9 cellular contexts compared by ENCODE assay signal in the genomic region with DNA sequence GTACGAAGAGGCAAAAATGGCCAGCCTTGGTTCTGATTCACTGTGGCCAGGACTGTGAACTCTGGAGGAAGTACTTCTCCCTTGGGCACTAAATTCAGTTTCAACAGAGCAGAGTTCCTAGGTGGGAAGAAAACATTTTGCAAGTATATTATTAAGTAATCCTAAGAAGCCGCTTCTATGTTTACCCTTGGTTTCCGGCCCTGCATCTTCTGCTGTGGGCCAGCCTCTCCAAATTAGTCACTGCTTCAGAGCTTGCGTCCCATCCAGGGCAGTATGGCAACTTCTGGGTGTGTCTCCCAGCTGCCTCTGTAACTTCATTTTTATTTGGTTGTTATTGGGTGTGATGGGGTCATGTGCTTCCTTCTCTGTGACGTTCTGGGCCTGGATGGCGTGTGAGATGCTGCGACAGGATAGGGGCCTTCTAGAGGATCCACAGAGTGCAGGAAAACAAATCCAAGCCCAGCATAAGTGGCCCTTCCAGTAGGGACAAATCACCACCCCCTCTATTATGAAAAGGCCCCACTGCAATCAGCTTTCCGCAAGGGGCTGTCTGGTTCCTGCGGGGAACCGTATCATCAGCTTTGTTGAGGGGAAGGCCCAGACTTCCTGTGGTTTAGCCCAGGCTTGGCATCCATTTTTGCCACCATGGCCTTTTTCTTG. TPM values are rescaled to one million over a fixed set of nuclear protein-coding genes. Genes with fewer than 3 reads are reported as not detected.
DNase-seq lines count a peak whose midpoint lies in the region; ATAC-seq and TF ChIP-seq lines count a peak whose summit lies in the region.
"Had no signal": no experiment of that assay in that cellular context is flagged by ENCODE, and none has a peak within 500 bp of the region (broad histone marks: within the 10 kb centered on the region; RNA-seq: fewer than 3 reads in every experiment).

No MANE protein-coding gene starts in this region.

- TF ChIP-seq CTCF in GM23338 (conservative IDR thresholded peaks at IDR 0.05; ENCODE audit: low read depth in 2 of 2): no peak

- CTCF ChIA-PET in activated CD4-positive, alpha-beta memory T cell treated with anti-CD3 and anti-CD28 coated beads for 36 hours (lab: Charles Lee): interaction anchor here (0.6 to 3.8 kb wide), 7 partner anchors 11 to 473 kb away, joined by 3 to 23 read pairs (median 11); no protein-coding TSS in a partner anchor

- no peaks in the 10 kb centered on the region for H3K9me3 Mint-ChIP-seq in activated CD4-positive, alpha-beta memory T cell treated with anti-CD3 and anti-CD28 coated beads for 36 hours
- no peaks in the 10 kb centered on the region for H3K9me3 Mint-ChIP-seq in GM23338

- H3F3A ChIP-seq in GM23338 (replicated peaks; ENCODE audit: low read depth): no peaks in the 10 kb centered on the region

- intact Hi-C loops in activated CD4-positive, alpha-beta memory T cell treated with anti-CD3 and anti-CD28 coated beads for 36 hours (cut with micrococcal nuclease): loop anchor here (1.0 to 2.0 kb wide), 4 partner anchors 11 to 259 kb away; a partner anchor contains a TSS

- H3K9me2 ChIP-seq in GM23338 (ENCODE audit: insufficient read depth): no peaks in the 10 kb centered on the region

- H3K79me2 ChIP-seq in GM23338 (replicated peaks; ENCODE audit: insufficient read depth): no peaks in the 10 kb centered on the region

- H3K4me3 ChIP-seq in Jurkat, Clone E6-1 (ENCODE audit: low read length): no peak overlapping the region
- no peak overlapping the region for H3K4me3 ChIP-seq in GM23338

- DNase-seq in Jurkat, Clone E6-1 (ENCODE audit: low read depth, low spot score): peak; percentile 32
- peak; percentile 86 for DNase-seq in activated CD4-positive, alpha-beta memory T cell treated with anti-CD3 and anti-CD28 coated beads for 36 hours
- DNase-seq in fibroblast of peridontal ligament (ENCODE audit: extremely low read depth): peak; percentile 49
- peak; percentile 43 for DNase-seq in stromal cell of bone marrow (ENCODE audit: low read depth)
- no peak for DNase-seq in GM23338 (ENCODE audit: low spot score)
- no peak for DNase-seq in AG08395 (ENCODE audit: low spot score)
- DNase-seq: NCI-H1105 treated with DMSO at 0.1 percent for 48 hours had no signal

- H2AFZ ChIP-seq in GM23338: no peak overlapping the region

- peaks cover 73% of the 10 kb centered on the region for H3K4me1 Mint-ChIP-seq in activated CD4-positive, alpha-beta memory T cell treated with anti-CD3 and anti-CD28 coated beads for 36 hours (ENCODE audit: low read depth)
- H3K4me1 Mint-ChIP-seq in GM23338: peaks cover 6% of the 10 kb centered on the region

- no peak overlapping the region for H3K27ac ChIP-seq in GM23338 (ENCODE audit: low read depth)

- POLR2A ChIA-PET in activated CD4-positive, alpha-beta memory T cell treated with anti-CD3 and anti-CD28 coated beads for 36 hours (lab: Charles Lee): interaction anchor here (0.8 to 10.6 kb wide), 6 partner anchors 10 to 21 kb away, joined by 3 to 131 read pairs (median 12); no protein-coding TSS in a partner anchor

- H3K4me1 ChIP-seq in GM23338 (ENCODE audit: insufficient read depth): peaks cover 4% of the 10 kb centered on the region; the same call in 1 of the 2 replicates

- no peaks in the 10 kb centered on the region; the same call in 1 of the 2 replicates for H4K20me1 ChIP-seq in GM23338 (replicated peaks; ENCODE audit: insufficient read depth)

- H3K4me3 Mint-ChIP-seq in activated CD4-positive, alpha-beta memory T cell treated with anti-CD3 and anti-CD28 coated beads for 36 hours: peak overlapping the region; percentile 87
- H3K4me3 Mint-ChIP-seq in GM23338: no peak overlapping the region

- no peaks in the 10 kb centered on the region; the same call in 1 of the 2 replicates for H3K36me3 ChIP-seq in GM23338 (ENCODE audit: insufficient read depth)

- no peaks in the 10 kb centered on the region for H3K27me3 ChIP-seq in GM23338 (ENCODE audit: insufficient read depth)

- no peaks in the 10 kb centered on the region for H3K27me3 Mint-ChIP-seq in activated CD4-positive, alpha-beta memory T cell treated with anti-CD3 and anti-CD28 coated beads for 36 hours
- peaks cover 4% of the 10 kb centered on the region for H3K27me3 Mint-ChIP-seq in GM23338 (ENCODE audit: insufficient read depth, low read depth, poor library complexity)

- H3K27ac Mint-ChIP-seq in activated CD4-positive, alpha-beta memory T cell treated with anti-CD3 and anti-CD28 coated beads for 36 hours: peak overlapping the region; percentile 95
- no peak overlapping the region for H3K27ac Mint-ChIP-seq in GM23338

- H3K36me3 Mint-ChIP-seq in activated CD4-positive, alpha-beta memory T cell treated with anti-CD3 and anti-CD28 coated beads for 36 hours: peaks cover 54% of the 10 kb centered on the region
- peaks cover 20% of the 10 kb centered on the region for H3K36me3 Mint-ChIP-seq in GM23338 (ENCODE audit: low read depth)

- H3K4me2 ChIP-seq in GM23338: no peak overlapping the region

- no peak for ATAC-seq in GM23338
- ATAC-seq in HG03196 (IDR thresholded peaks at IDR 0.05; ENCODE audit: unreplicated experiment): no peak

TF ChIP-seq in GM23338, 12 proteins besides CTCF, POLR2A, EP300 and RAD21 (continues in another document):
- TF ChIP-seq POLR2AphosphoS5 (IDR thresholded peaks at IDR 0.05; ENCODE audit: low read depth) (no peak), CREB1 (CRISPR knock-in tag; IDR thresholded peaks at IDR 0.05; ENCODE audit: low read depth) (no peak), JUNB (IDR thresholded peaks at IDR 0.05; ENCODE audit: unreplicated experiment) (no peak), ZNF331 (CRISPR knock-in tag; IDR thresholded peaks at IDR 0.05; ENCODE audit: low read depth) (no peak)
- TF ChIP-seq, protein P1, sequence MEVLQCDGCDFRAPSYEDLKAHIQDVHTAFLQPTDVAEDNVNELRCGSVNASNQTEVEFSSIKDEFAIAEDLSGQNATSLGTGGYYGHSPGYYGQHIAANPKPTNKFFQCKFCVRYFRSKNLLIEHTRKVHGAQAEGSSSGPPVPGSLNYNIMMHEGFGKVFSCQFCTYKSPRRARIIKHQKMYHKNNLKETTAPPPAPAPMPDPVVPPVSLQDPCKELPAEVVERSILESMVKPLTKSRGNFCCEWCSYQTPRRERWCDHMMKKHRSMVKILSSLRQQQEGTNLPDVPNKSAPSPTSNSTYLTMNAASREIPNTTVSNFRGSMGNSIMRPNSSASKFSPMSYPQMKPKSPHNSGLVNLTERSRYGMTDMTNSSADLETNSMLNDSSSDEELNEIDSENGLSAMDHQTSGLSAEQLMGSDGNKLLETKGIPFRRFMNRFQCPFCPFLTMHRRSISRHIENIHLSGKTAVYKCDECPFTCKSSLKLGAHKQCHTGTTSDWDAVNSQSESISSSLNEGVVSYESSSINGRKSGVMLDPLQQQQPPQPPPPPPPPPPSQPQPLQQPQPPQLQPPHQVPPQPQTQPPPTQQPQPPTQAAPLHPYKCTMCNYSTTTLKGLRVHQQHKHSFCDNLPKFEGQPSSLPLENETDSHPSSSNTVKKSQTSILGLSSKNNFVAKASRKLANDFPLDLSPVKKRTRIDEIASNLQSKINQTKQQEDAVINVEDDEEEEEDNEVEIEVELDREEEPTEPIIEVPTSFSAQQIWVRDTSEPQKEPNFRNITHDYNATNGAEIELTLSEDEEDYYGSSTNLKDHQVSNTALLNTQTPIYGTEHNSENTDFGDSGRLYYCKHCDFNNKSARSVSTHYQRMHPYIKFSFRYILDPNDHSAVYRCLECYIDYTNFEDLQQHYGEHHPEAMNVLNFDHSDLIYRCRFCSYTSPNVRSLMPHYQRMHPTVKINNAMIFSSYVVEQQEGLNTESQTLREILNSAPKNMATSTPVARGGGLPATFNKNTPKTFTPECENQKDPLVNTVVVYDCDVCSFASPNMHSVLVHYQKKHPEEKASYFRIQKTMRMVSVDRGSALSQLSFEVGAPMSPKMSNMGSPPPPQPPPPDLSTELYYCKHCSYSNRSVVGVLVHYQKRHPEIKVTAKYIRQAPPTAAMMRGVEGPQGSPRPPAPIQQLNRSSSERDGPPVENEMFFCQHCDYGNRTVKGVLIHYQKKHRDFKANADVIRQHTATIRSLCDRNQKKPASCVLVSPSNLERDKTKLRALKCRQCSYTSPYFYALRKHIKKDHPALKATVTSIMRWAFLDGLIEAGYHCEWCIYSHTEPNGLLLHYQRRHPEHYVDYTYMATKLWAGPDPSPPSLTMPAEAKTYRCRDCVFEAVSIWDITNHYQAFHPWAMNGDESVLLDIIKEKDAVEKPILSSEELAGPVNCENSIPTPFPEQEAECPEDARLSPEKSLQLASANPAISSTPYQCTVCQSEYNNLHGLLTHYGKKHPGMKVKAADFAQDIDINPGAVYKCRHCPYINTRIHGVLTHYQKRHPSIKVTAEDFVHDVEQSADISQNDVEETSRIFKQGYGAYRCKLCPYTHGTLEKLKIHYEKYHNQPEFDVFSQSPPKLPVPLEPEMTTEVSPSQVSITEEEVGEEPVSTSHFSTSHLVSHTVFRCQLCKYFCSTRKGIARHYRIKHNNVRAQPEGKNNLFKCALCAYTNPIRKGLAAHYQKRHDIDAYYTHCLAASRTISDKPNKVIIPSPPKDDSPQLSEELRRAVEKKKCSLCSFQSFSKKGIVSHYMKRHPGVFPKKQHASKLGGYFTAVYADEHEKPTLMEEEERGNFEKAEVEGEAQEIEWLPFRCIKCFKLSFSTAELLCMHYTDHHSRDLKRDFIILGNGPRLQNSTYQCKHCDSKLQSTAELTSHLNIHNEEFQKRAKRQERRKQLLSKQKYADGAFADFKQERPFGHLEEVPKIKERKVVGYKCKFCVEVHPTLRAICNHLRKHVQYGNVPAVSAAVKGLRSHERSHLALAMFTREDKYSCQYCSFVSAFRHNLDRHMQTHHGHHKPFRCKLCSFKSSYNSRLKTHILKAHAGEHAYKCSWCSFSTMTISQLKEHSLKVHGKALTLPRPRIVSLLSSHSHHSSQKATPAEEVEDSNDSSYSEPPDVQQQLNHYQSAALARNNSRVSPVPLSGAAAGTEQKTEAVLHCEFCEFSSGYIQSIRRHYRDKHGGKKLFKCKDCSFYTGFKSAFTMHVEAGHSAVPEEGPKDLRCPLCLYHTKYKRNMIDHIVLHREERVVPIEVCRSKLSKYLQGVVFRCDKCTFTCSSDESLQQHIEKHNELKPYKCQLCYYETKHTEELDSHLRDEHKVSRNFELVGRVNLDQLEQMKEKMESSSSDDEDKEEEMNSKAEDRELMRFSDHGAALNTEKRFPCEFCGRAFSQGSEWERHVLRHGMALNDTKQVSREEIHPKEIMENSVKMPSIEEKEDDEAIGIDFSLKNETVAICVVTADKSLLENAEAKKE (CRISPR knock-in tag; IDR thresholded peaks at IDR 0.05): no peak

RNA-seq across cellular contexts. Expression of a gene that starts 55.1 kb away (rescaled TPM):
- not detected for polyA plus RNA-seq in Jurkat, Clone E6-1 (2012; ENCODE audit: insufficient read depth, insufficient read length)
- not detected for total RNA-seq in activated CD4-positive, alpha-beta memory T cell treated with anti-CD3 and anti-CD28 coated beads for 36 hours
- total RNA-seq in GM23338 (2014; rRNA removed; shearing (Covaris generic)): not detected in 2 replicates
- not detected in 2 replicates for polyA plus RNA-seq in GM23338 (2016; fragmentation: Nextera tagmentation; extraction: Ambion mirVana)
- total RNA-seq: lung microvascular endothelial cell had no signal

Comparison
In these comparisons a context has a peak if more than half of its experiments do, and no peak if none do; other contexts are left out.
1. DNase-seq: peak in Jurkat, Clone E6-1 (single experiment), activated CD4-positive, alpha-beta memory T cell treated with anti-CD3 and anti-CD28 coated beads for 36 hours (single experiment), fibroblast of peridontal ligament (single experiment) and stromal cell of bone marrow (single experiment); none in GM23338 (single experiment) and AG08395 (single experiment).